Comparison of ENCODE assay signal across 25 cellular contexts in genomic region chr16:11278681-11279628, GRCh38. TPM values are rescaled to one million over a fixed set of nuclear protein-coding genes. Genes with fewer than 3 reads are reported as not detected.
DNase-seq lines count a peak whose midpoint lies in the region; ATAC-seq and TF ChIP-seq lines count a peak whose summit lies in the region.
"Had no signal": no experiment of that assay in that cellular context is flagged by ENCODE, and none has a peak within 500 bp of the region (broad histone marks: within the 10 kb centered on the region; RNA-seq: fewer than 3 reads in every experiment).

No MANE protein-coding gene starts in this region.

- no peaks in the 10 kb centered on the region for H3K36me3 Mint-ChIP-seq in activated CD8-positive, alpha-beta T cell treated with anti-CD3 and anti-CD28 coated beads, Interleukin-2, amount 10 ng/mL, durations not matched to agents 7 days and 5 days (ENCODE audit: low read depth)
- H3K36me3 Mint-ChIP-seq in activated CD8-positive, alpha-beta T cell treated with anti-CD3 and anti-CD28 coated beads for 36 hours (ENCODE audit: low read depth), result no peaks in the 10 kb centered on the region
- H3K36me3 Mint-ChIP-seq in stimulated activated naive B cell treated with anti-CD40 and anti-IgM and Interleukin-4, amounts not matched to agents 10 μg/mL and 1 μg/mL and 100 μg/mL, for 72 hours, result no peaks in the 10 kb centered on the region
- H3K36me3 Mint-ChIP-seq: mesothelial cell of epicardium, neural progenitor cell had no signal

- no peaks in the 10 kb centered on the region for H3K79me1 ChIP-seq in trophoblast cell (ENCODE audit: low read length)

- peak overlapping the region; percentile 68 for H3K27ac ChIP-seq in hepatocyte
- H3K27ac ChIP-seq in trophoblast cell (ENCODE audit: low read depth, low read length), result no peak overlapping the region
- H3K27ac ChIP-seq: C4-2B, dorsolateral prefrontal cortex, gastrocnemius medialis, neural progenitor cell, PC-9, SJSA1 had no signal

- H3K27me3 ChIP-seq in hepatocyte (no peaks in the 10 kb centered on the region), trophoblast cell (ENCODE audit: insufficient read depth, low read length) (no peaks in the 10 kb centered on the region)
- H3K27me3 ChIP-seq: dorsolateral prefrontal cortex, gastrocnemius medialis, neural progenitor cell, SJSA1 had no signal

- H3K36me3 ChIP-seq in hepatocyte (replicated peaks; ENCODE audit: insufficient read depth, low read depth) (no peaks in the 10 kb centered on the region), trophoblast cell (ENCODE audit: control insufficient read depth in 1 of 2, insufficient read depth in 2 of 2, low read length in 2 of 2) (no peaks in the 10 kb centered on the region)
- H3K36me3 ChIP-seq: gastrocnemius medialis, neural progenitor cell, SJSA1 had no signal

- H3K4me3 Mint-ChIP-seq in activated CD8-positive, alpha-beta T cell treated with anti-CD3 and anti-CD28 coated beads, Interleukin-2, amount 10 ng/mL, durations not matched to agents 7 days and 5 days, result no peak overlapping the region
- H3K4me3 Mint-ChIP-seq in activated CD8-positive, alpha-beta T cell treated with anti-CD3 and anti-CD28 coated beads for 36 hours, result no peak overlapping the region
- H3K4me3 Mint-ChIP-seq in stimulated activated naive B cell treated with anti-CD40 and anti-IgM and Interleukin-4, amounts not matched to agents 10 μg/mL and 1 μg/mL and 100 μg/mL, for 72 hours, result peak overlapping the region in 1 of 2 donors; percentile 53
- H3K4me3 Mint-ChIP-seq: mesothelial cell of epicardium; neural progenitor cell; T-helper 2 cell treated with Interferon-gamma antibody and Interleukin-4, amounts not matched to agents 5 μg/mL and 100 μg/mL, for 36 hours had no signal

- H4K91ac ChIP-seq in trophoblast cell (ENCODE audit: low read depth, low read length), result no peak overlapping the region

- no peak overlapping the region for H2BK120ac ChIP-seq in trophoblast cell (ENCODE audit: insufficient read depth, low read length, poor library complexity)

- no peak for TF ChIP-seq CTCF in activated CD8-positive, alpha-beta T cell treated with anti-CD3 and anti-CD28 coated beads for 36 hours (IDR thresholded peaks at IDR 0.05)
- no peak for TF ChIP-seq CTCF in hepatocyte (IDR thresholded peaks at IDR 0.05; ENCODE audit: poor library complexity)

- peak overlapping the region; percentile 63 for H3K27ac Mint-ChIP-seq in activated CD8-positive, alpha-beta T cell treated with anti-CD3 and anti-CD28 coated beads, Interleukin-2, amount 10 ng/mL, durations not matched to agents 7 days and 5 days
- no peak overlapping the region for H3K27ac Mint-ChIP-seq in activated CD8-positive, alpha-beta T cell treated with anti-CD3 and anti-CD28 coated beads for 36 hours
- peak overlapping the region; percentile 94 for H3K27ac Mint-ChIP-seq in stimulated activated naive B cell treated with anti-CD40 and anti-IgM and Interleukin-4, amounts not matched to agents 10 μg/mL and 1 μg/mL and 100 μg/mL, for 72 hours
- H3K27ac Mint-ChIP-seq: mesothelial cell of epicardium; neural progenitor cell; T-helper 2 cell treated with Interferon-gamma antibody and Interleukin-4, amounts not matched to agents 5 μg/mL and 100 μg/mL, for 36 hours had no signal

- H3K9ac ChIP-seq in trophoblast cell (ENCODE audit: low read length), result no peak overlapping the region
- H3K9ac ChIP-seq: neural progenitor cell had no signal

- no peaks in the 10 kb centered on the region for H3K9me3 ChIP-seq in hepatocyte (ENCODE audit: low read depth)
- H3K9me3 ChIP-seq in trophoblast cell (ENCODE audit: insufficient read depth, low read depth, low read length), result no peaks in the 10 kb centered on the region
- H3K9me3 ChIP-seq: gastrocnemius medialis, SJSA1 had no signal

- intact Hi-C loops in activated CD8-positive, alpha-beta T cell treated with anti-CD3 and anti-CD28 coated beads for 36 hours (cut with micrococcal nuclease), result no loop called here

- H4K8ac ChIP-seq in trophoblast cell (ENCODE audit: low read depth, low read length), result no peak overlapping the region

- no peak overlapping the region for H2AFZ ChIP-seq in hepatocyte
- H2AFZ ChIP-seq in trophoblast cell (ENCODE audit: insufficient read depth, low read length, poor library complexity), result no peak overlapping the region
- H2AFZ ChIP-seq: neural progenitor cell, PC-9 had no signal

- H3K4me2 ChIP-seq in hepatocyte (peak overlapping the region; percentile 26), trophoblast cell (ENCODE audit: low read length) (no peak overlapping the region)
- H3K4me2 ChIP-seq: neural progenitor cell, PC-9 had no signal

- H3K23ac ChIP-seq in trophoblast cell (ENCODE audit: low read length), result no peak overlapping the region

- H3K4me1 ChIP-seq in hepatocyte (ENCODE audit: insufficient read depth) (peaks cover 8% of the 10 kb centered on the region), trophoblast cell (ENCODE audit: control insufficient read depth in 1 of 2, insufficient read depth in 2 of 2, low read length in 2 of 2) (no peaks in the 10 kb centered on the region)
- H3K4me1 ChIP-seq: gastrocnemius medialis, neural progenitor cell had no signal

- WGBS in hepatocyte (ENCODE audit: low lambda C conversion rate, missing lambda C conversion rate), result 85% methylated on average over 7 of the region's 7 CpGs
- WGBS in trophoblast cell (ENCODE audit: extremely low coverage, insufficient coverage, insufficient read length), result no CpG with 5 or more reads among the region's 7 CpGs

- H3K79me2 ChIP-seq in hepatocyte (no peaks in the 10 kb centered on the region), trophoblast cell (ENCODE audit: control insufficient read depth, insufficient read depth, low read length, poor library complexity) (no peaks in the 10 kb centered on the region)

- H4K20me1 ChIP-seq in hepatocyte (ENCODE audit: insufficient read depth, poor library complexity, severe bottlenecking), result no peaks in the 10 kb centered on the region

- H3K27me3 Mint-ChIP-seq in activated CD8-positive, alpha-beta T cell treated with anti-CD3 and anti-CD28 coated beads, Interleukin-2, amount 10 ng/mL, durations not matched to agents 7 days and 5 days (ENCODE audit: low read depth), result peaks cover 8% of the 10 kb centered on the region
- no peaks in the 10 kb centered on the region for H3K27me3 Mint-ChIP-seq in activated CD8-positive, alpha-beta T cell treated with anti-CD3 and anti-CD28 coated beads for 36 hours
- no peaks in the 10 kb centered on the region for H3K27me3 Mint-ChIP-seq in stimulated activated naive B cell treated with anti-CD40 and anti-IgM and Interleukin-4, amounts not matched to agents 10 μg/mL and 1 μg/mL and 100 μg/mL, for 72 hours

- H3K14ac ChIP-seq in trophoblast cell (ENCODE audit: low read length), result no peak overlapping the region

- H4K12ac ChIP-seq in trophoblast cell (ENCODE audit: low read depth, low read length), result no peak overlapping the region

- POLR2A ChIA-PET in activated CD8-positive, alpha-beta T cell treated with anti-CD3 and anti-CD28 coated beads, Interleukin-2, amount 10 ng/mL, durations not matched to agents 7 days and 5 days (lab: Charles Lee), result no interaction called here
- POLR2A ChIA-PET in activated CD8-positive, alpha-beta T cell treated with anti-CD3 and anti-CD28 coated beads for 36 hours (lab: Charles Lee), result interaction anchor here (0.8 kb wide), 1 partner anchor 17 kb away, joined by 3 read pairs; no protein-coding TSS in a partner anchor

- DNase-seq in activated CD8-positive, alpha-beta T cell treated with anti-CD3 and anti-CD28 coated beads, Interleukin-2, amount 10 ng/mL, durations not matched to agents 7 days and 5 days, result no peak
- DNase-seq in activated CD8-positive, alpha-beta T cell treated with anti-CD3 and anti-CD28 coated beads for 36 hours, result no peak
- DNase-seq in OCI-M1 (lab: John Stamatoyannopoulos, UW), result peak; percentile 22
- DNase-seq in hepatocyte (ENCODE audit: low spot score), result no peak
- no peak for DNase-seq in stimulated activated naive B cell treated with anti-CD40 and anti-IgM and Interleukin-4, amounts not matched to agents 10 μg/mL and 1 μg/mL and 100 μg/mL, for 72 hours
- no peak for DNase-seq in DMS53 (lab: John Stamatoyannopoulos, UW)
- DNase-seq in KG1 (lab: John Stamatoyannopoulos, UW), result no peak
- DNase-seq in trophoblast cell, result no peak
- DNase-seq: activated CD4-positive, CD25-positive, alpha-beta regulatory T cell treated with anti-CD3 and anti-CD28 coated beads, Interleukin-2, amount 50 U/mL, for 72 hours; activated CD8-positive, alpha-beta memory T cell treated with anti-CD3 and anti-CD28 coated beads, Interleukin-2, amount 50 U/mL, for 4 hours; activated effector memory CD4-positive, alpha-beta T cell treated with anti-CD3 and anti-CD28 coated beads, Interleukin-2, amount 50 U/mL, for 16 hours; amniotic stem cell; dorsolateral prefrontal cortex; gastrocnemius medialis; NCI-H1092 treated with DMSO at 0.1 percent for 48 hours; NCI-H526; substantia nigra had no signal

- no peak overlapping the region for H2BK5ac ChIP-seq in trophoblast cell (ENCODE audit: low read depth, low read length, poor library complexity)

- H3K4me1 Mint-ChIP-seq in activated CD8-positive, alpha-beta T cell treated with anti-CD3 and anti-CD28 coated beads, Interleukin-2, amount 10 ng/mL, durations not matched to agents 7 days and 5 days (ENCODE audit: low read depth), result peaks cover 16% of the 10 kb centered on the region
- H3K4me1 Mint-ChIP-seq in activated CD8-positive, alpha-beta T cell treated with anti-CD3 and anti-CD28 coated beads for 36 hours (ENCODE audit: low read depth), result no peaks in the 10 kb centered on the region
- peaks cover 18 to 24% of the 10 kb centered on the region in 2 donors for H3K4me1 Mint-ChIP-seq in stimulated activated naive B cell treated with anti-CD40 and anti-IgM and Interleukin-4, amounts not matched to agents 10 μg/mL and 1 μg/mL and 100 μg/mL, for 72 hours

- H3K9me2 ChIP-seq in hepatocyte (replicated peaks; ENCODE audit: insufficient read depth), result no peaks in the 10 kb centered on the region

- CTCF ChIA-PET in activated CD8-positive, alpha-beta T cell treated with anti-CD3 and anti-CD28 coated beads, Interleukin-2, amount 10 ng/mL, durations not matched to agents 7 days and 5 days (lab: Charles Lee), result interaction anchor here (0.7 kb wide), 1 partner anchor 18 kb away, joined by 3 read pairs; no protein-coding TSS in a partner anchor
- CTCF ChIA-PET in activated CD8-positive, alpha-beta T cell treated with anti-CD3 and anti-CD28 coated beads for 36 hours (lab: Charles Lee), result no interaction called here

- no peak overlapping the region for H3K18ac ChIP-seq in trophoblast cell (ENCODE audit: low read length)

- H3K4ac ChIP-seq in trophoblast cell (ENCODE audit: low read depth, low read length), result no peak overlapping the region

- no peak overlapping the region for H2AK5ac ChIP-seq in trophoblast cell (ENCODE audit: low read length)

- no peaks in the 10 kb centered on the region for H3K9me3 Mint-ChIP-seq in activated CD8-positive, alpha-beta T cell treated with anti-CD3 and anti-CD28 coated beads, Interleukin-2, amount 10 ng/mL, durations not matched to agents 7 days and 5 days (ENCODE audit: insufficient read depth)
- H3K9me3 Mint-ChIP-seq in activated CD8-positive, alpha-beta T cell treated with anti-CD3 and anti-CD28 coated beads for 36 hours, result no peaks in the 10 kb centered on the region
- no peaks in the 10 kb centered on the region for H3K9me3 Mint-ChIP-seq in stimulated activated naive B cell treated with anti-CD40 and anti-IgM and Interleukin-4, amounts not matched to agents 10 μg/mL and 1 μg/mL and 100 μg/mL, for 72 hours
- H3K9me3 Mint-ChIP-seq: mesothelial cell of epicardium; neural progenitor cell; T-helper 2 cell treated with Interferon-gamma antibody and Interleukin-4, amounts not matched to agents 5 μg/mL and 100 μg/mL, for 36 hours had no signal

- ATAC-seq in activated CD8-positive, alpha-beta T cell treated with anti-CD3 and anti-CD28 coated beads, Interleukin-2, amount 10 ng/mL, durations not matched to agents 7 days and 5 days, result no peak
- no peak for ATAC-seq in activated CD8-positive, alpha-beta T cell treated with anti-CD3 and anti-CD28 coated beads for 36 hours
- peak; percentile 96 to 97 for ATAC-seq in stimulated activated naive B cell treated with anti-CD40 and anti-IgM and Interleukin-4, amounts not matched to agents 10 μg/mL and 1 μg/mL and 100 μg/mL, for 72 hours (replicated peaks)
- ATAC-seq: gastrocnemius medialis, HCT116 had no signal

- no peak overlapping the region for H2BK12ac ChIP-seq in trophoblast cell (ENCODE audit: low read length)

- H3K4me3 ChIP-seq in hepatocyte, result no peak overlapping the region
- no peak overlapping the region for H3K4me3 ChIP-seq in trophoblast cell (ENCODE audit: low read depth, low read length)
- H3K4me3 ChIP-seq: dorsolateral prefrontal cortex, gastrocnemius medialis, neural progenitor cell, PC-9, SJSA1 had no signal

RNA-seq across cellular contexts. Expression of gene PRM1, which starts 2.2 kb away (rescaled TPM):
- not detected for total RNA-seq in activated CD8-positive, alpha-beta T cell treated with anti-CD3 and anti-CD28 coated beads, Interleukin-2, amount 10 ng/mL, durations not matched to agents 7 days and 5 days
- not detected for total RNA-seq in activated CD8-positive, alpha-beta T cell treated with anti-CD3 and anti-CD28 coated beads for 36 hours
- total RNA-seq in hepatocyte, result not detected in 2 replicates
- not detected in 2 replicates for polyA plus RNA-seq in hepatocyte
- polyA plus RNA-seq in trophoblast cell (2013), result not detected in 2 replicates
- total RNA-seq: dorsolateral prefrontal cortex, gastrocnemius medialis, mesothelial cell of epicardium, PC-9, SJSA1 had no signal
- polyA plus RNA-seq: esophagus had no signal

RNA-seq across cellular contexts. Expression of gene PRM2, which starts 2.7 kb away (rescaled TPM):
- not detected for total RNA-seq in activated CD8-positive, alpha-beta T cell treated with anti-CD3 and anti-CD28 coated beads, Interleukin-2, amount 10 ng/mL, durations not matched to agents 7 days and 5 days
- not detected for total RNA-seq in activated CD8-positive, alpha-beta T cell treated with anti-CD3 and anti-CD28 coated beads for 36 hours
- total RNA-seq in hepatocyte, result not detected in 2 replicates
- polyA plus RNA-seq in hepatocyte, result not detected in 2 replicates
- not detected in 2 replicates for polyA plus RNA-seq in trophoblast cell (2013)
- total RNA-seq: dorsolateral prefrontal cortex, gastrocnemius medialis, mesothelial cell of epicardium, PC-9, SJSA1 had no signal
- polyA plus RNA-seq: esophagus had no signal

RNA-seq across cellular contexts. Expression of gene PRM3, which starts 5.5 kb away (rescaled TPM):
- total RNA-seq in activated CD8-positive, alpha-beta T cell treated with anti-CD3 and anti-CD28 coated beads, Interleukin-2, amount 10 ng/mL, durations not matched to agents 7 days and 5 days, result not detected
- not detected for total RNA-seq in activated CD8-positive, alpha-beta T cell treated with anti-CD3 and anti-CD28 coated beads for 36 hours
- total RNA-seq in hepatocyte, result not detected in 2 replicates
- polyA plus RNA-seq in hepatocyte, result not detected in 2 replicates
- not detected in 2 replicates for polyA plus RNA-seq in trophoblast cell (2013)
- total RNA-seq: dorsolateral prefrontal cortex, gastrocnemius medialis, mesothelial cell of epicardium, PC-9, SJSA1 had no signal
- polyA plus RNA-seq: esophagus had no signal

RNA-seq across cellular contexts. Expression of gene TNP2, which starts 9.8 kb away (rescaled TPM):
- total RNA-seq in activated CD8-positive, alpha-beta T cell treated with anti-CD3 and anti-CD28 coated beads, Interleukin-2, amount 10 ng/mL, durations not matched to agents 7 days and 5 days, result not detected
- total RNA-seq in activated CD8-positive, alpha-beta T cell treated with anti-CD3 and anti-CD28 coated beads for 36 hours, result not detected
- not detected in 2 replicates for total RNA-seq in hepatocyte
- polyA plus RNA-seq in hepatocyte, result not detected in 2 replicates
- polyA plus RNA-seq in trophoblast cell (2013), result not detected in 2 replicates
- total RNA-seq: dorsolateral prefrontal cortex, gastrocnemius medialis, mesothelial cell of epicardium, PC-9, SJSA1 had no signal
- polyA plus RNA-seq: esophagus had no signal

RNA-seq across cellular contexts. Expression of gene SOCS1, which starts 23.0 kb away (rescaled TPM):
- 100 to 1,000 TPM; 170 to 174 TPM for total RNA-seq in activated CD8-positive, alpha-beta T cell treated with anti-CD3 and anti-CD28 coated beads, Interleukin-2, amount 10 ng/mL, durations not matched to agents 7 days and 5 days
- 10 to 100 TPM; 75.7 to 75.8 TPM for total RNA-seq in activated CD8-positive, alpha-beta T cell treated with anti-CD3 and anti-CD28 coated beads for 36 hours
- 9.0 and 13.1 TPM in 2 replicates for total RNA-seq in hepatocyte
- 18.6 and 33.5 TPM in 2 replicates for polyA plus RNA-seq in hepatocyte
- 52.7 and 59.0 TPM in 2 replicates for polyA plus RNA-seq in trophoblast cell (2013)

Comparison
In these comparisons a context has a peak if more than half of its experiments do, and no peak if none do; other contexts are left out.
1. ATAC-seq: peak in stimulated activated naive B cell treated with anti-CD40 and anti-IgM and Interleukin-4, amounts not matched to agents 10 μg/mL and 1 μg/mL and 100 μg/mL, for 72 hours (2 of 2); none in activated CD8-positive, alpha-beta T cell treated with anti-CD3 and anti-CD28 coated beads, Interleukin-2, amount 10 ng/mL, durations not matched to agents 7 days and 5 days (single experiment) and activated CD8-positive, alpha-beta T cell treated with anti-CD3 and anti-CD28 coated beads for 36 hours (single experiment).